In the genomic region with DNA sequence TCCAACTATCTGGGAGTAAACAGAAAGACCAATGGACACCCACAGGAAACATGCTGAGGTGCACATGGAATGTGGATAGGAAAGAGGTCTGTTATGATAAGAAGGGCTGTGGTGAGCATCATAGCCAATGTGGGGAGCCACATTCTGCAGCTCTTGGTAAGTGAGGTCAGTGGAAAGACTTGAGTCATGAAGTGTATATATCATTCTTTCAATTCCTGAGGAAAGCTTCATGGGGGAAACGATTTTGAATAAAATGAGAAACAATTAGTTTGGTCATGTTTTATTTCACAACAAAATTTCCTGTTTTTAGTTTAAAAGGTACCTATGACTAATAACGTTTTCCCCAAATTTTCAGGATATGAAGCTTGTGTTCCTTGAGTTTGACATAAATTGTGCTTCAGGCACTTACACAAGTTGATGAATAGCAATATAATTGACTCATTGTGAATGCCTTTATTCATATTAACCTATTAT, we compare ENCODE assay signal across 13 cellular contexts. TPM values are rescaled to one million over a fixed set of nuclear protein-coding genes. Genes with fewer than 3 reads are reported as not detected.
A peak's percentile ranks its signal among the peaks of the same experiment; 100 is the strongest.
DNase-seq lines count a peak whose midpoint lies in the region; ATAC-seq and TF ChIP-seq lines count a peak whose summit lies in the region.
"Had no signal": no experiment of that assay in that cellular context is flagged by ENCODE, and none has a peak within 500 bp of the region (broad histone marks: within the 10 kb centered on the region; RNA-seq: fewer than 3 reads in every experiment).

No MANE protein-coding gene starts in this region.

- DNase-seq in CD1c-positive myeloid dendritic cell (ENCODE audit: extremely low spot score) (peak; percentile 62), IMR-90 (peak; percentile 99), hepatic stellate cell (ENCODE audit: low spot score) (peak; percentile 68), occipital lobe (lab: John Stamatoyannopoulos, UW) (no peak), psoas muscle (no peak), prostate gland (ENCODE audit: low spot score) (no peak), activated T-cell treated with anti-CD3 and anti-CD28 coated beads for 4 hours (no peak)
- DNase-seq: GF-D8, left lung, PC-9, stomach had no signal

- TF ChIP-seq CTCF in IMR-90 (conservative IDR thresholded peaks at IDR 0.05; ENCODE audit: low read depth, low read length) (peak; percentile 27; the same call in 1 of the 2 replicates), psoas muscle (IDR thresholded peaks at IDR 0.05) (no peak), prostate gland (IDR thresholded peaks at IDR 0.05) (no peak)

- H2AK9ac ChIP-seq in IMR-90 (replicated peaks; ENCODE audit: low read depth, low read length, poor library complexity) = no peak overlapping the region

- H2BK15ac ChIP-seq in IMR-90 (ENCODE audit: low read depth, low read length) = no peak overlapping the region

- no peak overlapping the region for H3K4ac ChIP-seq in IMR-90 (ENCODE audit: low read depth, low read length)

- H3K9me3 ChIP-seq in IMR-90 (ENCODE audit: control insufficient read depth, insufficient read depth, low read length) (no peaks in the 10 kb centered on the region), psoas muscle (no peaks in the 10 kb centered on the region), prostate gland (no peaks in the 10 kb centered on the region)
- H3K9me3 ChIP-seq: left lung, stomach had no signal

- H2AFZ ChIP-seq in IMR-90 (replicated peaks; ENCODE audit: low read length, poor library complexity) = no peak overlapping the region
- H2AFZ ChIP-seq: PC-9 had no signal

- no peak; the same call in 1 of the 2 replicates for TF ChIP-seq RAD21 in IMR-90 (IDR thresholded peaks at IDR 0.05; ENCODE audit: low read length)

- H2AK5ac ChIP-seq in IMR-90 (ENCODE audit: low read depth, low read length) = no peak overlapping the region

- no CpG with 5 or more reads among the region's 2 CpGs for WGBS in IMR-90 (ENCODE audit: extremely low coverage in 2 of 2, insufficient read length in 1 of 2), 2 experiments
- WGBS in psoas muscle, 3 donors = 62 to 70% (median 67%) methylated on average over 2 of the region's 2 CpGs
- WGBS in prostate gland = 82% methylated on average over 2 of the region's 2 CpGs

- H3K23ac ChIP-seq in IMR-90 (ENCODE audit: low read depth, low read length) = no peak overlapping the region

- in situ Hi-C loops in IMR-90 (cut with MboI; ENCODE audit: low sequenced_read_pairs) = loop anchor here (5.0 to 25.0 kb wide), 4 partner anchors 261 to 651 kb away; partner anchors contain the start of genes CXCL3 and EPGN

- H3K36me3 ChIP-seq in IMR-90 (ENCODE audit: control insufficient read depth, insufficient read depth, low read length) = no peaks in the 10 kb centered on the region
- no peaks in the 10 kb centered on the region for H3K36me3 ChIP-seq in psoas muscle (ENCODE audit: insufficient read depth in 1 of 2, low read depth in 1 of 2)
- no peaks in the 10 kb centered on the region for H3K36me3 ChIP-seq in prostate gland
- H3K36me3 ChIP-seq: left lung, stomach had no signal

- H3K9ac ChIP-seq in IMR-90 (ENCODE audit: low read depth, low read length) = no peak overlapping the region

- H3K9me1 ChIP-seq in IMR-90 (ENCODE audit: insufficient read depth, low read length) = peaks cover 4% of the 10 kb centered on the region; the same call in 1 of the 2 replicates

- no peak overlapping the region for H3K27ac ChIP-seq in IMR-90 (ENCODE audit: insufficient read depth, low read length)
- H3K27ac ChIP-seq in psoas muscle = no peak overlapping the region
- no peak overlapping the region for H3K27ac ChIP-seq in prostate gland
- H3K27ac ChIP-seq: left lung, PC-9, skin epidermis, stomach had no signal

- no peaks in the 10 kb centered on the region for H4K20me1 ChIP-seq in IMR-90 (ENCODE audit: insufficient read depth, low read length)

- peaks cover 6% of the 10 kb centered on the region for H3K4me1 ChIP-seq in IMR-90 (ENCODE audit: control insufficient read depth, insufficient read depth, low read length)
- H3K4me1 ChIP-seq in psoas muscle = no peaks in the 10 kb centered on the region
- no peaks in the 10 kb centered on the region for H3K4me1 ChIP-seq in prostate gland (replicated peaks)

- POLR2A ChIA-PET in IMR-90 (lab: Charles Lee; ENCODE audit: unreplicated experiment) = no interaction called here

- H3K14ac ChIP-seq in IMR-90 (replicated peaks; ENCODE audit: low read depth, low read length) = no peak overlapping the region

- no peaks in the 10 kb centered on the region for H3K4me1 Mint-ChIP-seq in activated T-helper 17 cell treated with anti-CD3 and anti-CD28 coated beads, Interleukin-2, amount 50 U/mL, for 72 hours

- H3K56ac ChIP-seq in IMR-90 (ENCODE audit: extremely low read depth, insufficient read depth, low read length) = no peak overlapping the region

- peak; percentile 95 for ATAC-seq in IMR-90 (ENCODE audit: low read depth)
- ATAC-seq in activated T-helper 17 cell treated with anti-CD3 and anti-CD28 coated beads, Interleukin-2, amount 50 U/mL, for 72 hours (replicated peaks) = peak; percentile 59
- ATAC-seq in psoas muscle = no peak
- ATAC-seq: left lung had no signal

- no peak overlapping the region for H4K91ac ChIP-seq in IMR-90 (ENCODE audit: insufficient read depth, low read depth, low read length)

- no peak overlapping the region for H3K4me3 Mint-ChIP-seq in activated T-helper 17 cell treated with anti-CD3 and anti-CD28 coated beads, Interleukin-2, amount 50 U/mL, for 72 hours

- H3K27me3 ChIP-seq in IMR-90 (ENCODE audit: control insufficient read depth, insufficient read depth, low read length) = no peaks in the 10 kb centered on the region
- no peaks in the 10 kb centered on the region for H3K27me3 ChIP-seq in psoas muscle (ENCODE audit: insufficient read depth in 3 of 3, low read length in 2 of 3)
- no peaks in the 10 kb centered on the region for H3K27me3 ChIP-seq in prostate gland (replicated peaks; ENCODE audit: insufficient read depth)
- H3K27me3 ChIP-seq: left lung, stomach had no signal

- no peaks in the 10 kb centered on the region for H3K79me1 ChIP-seq in IMR-90 (ENCODE audit: low read depth in 1 of 2, low read length in 2 of 2)

- H3K9me3 Mint-ChIP-seq in activated T-helper 17 cell treated with anti-CD3 and anti-CD28 coated beads, Interleukin-2, amount 50 U/mL, for 72 hours = no peaks in the 10 kb centered on the region

- intact Hi-C loops in IMR-90 (cut with micrococcal nuclease) = loop anchor here (1.0 to 5.0 kb wide), 6 partner anchors 68 to 651 kb away; partner anchors contain the start of genes ANKRD17 and CXCL3
- intact Hi-C loops in psoas muscle (cut with DNase I) = loop anchor here (5.0 kb wide), 3 partner anchors 201 to 471 kb away; no protein-coding TSS in a partner anchor
- intact Hi-C loops in prostate gland (cut with DNase I) = loop anchor here (5.0 to 10.0 kb wide), 3 partner anchors 203 to 471 kb away; partner anchors contain the start of gene CXCL1

- dilution Hi-C loops in IMR-90 (cut with HindIII; ENCODE audit: low sequenced_read_pairs, unreplicated experiment) = no loop called here

- no peak overlapping the region for H3K18ac ChIP-seq in IMR-90 (ENCODE audit: low read depth, low read length)

- no peak overlapping the region for H4K5ac ChIP-seq in IMR-90 (ENCODE audit: low read depth, low read length)

- no peaks in the 10 kb centered on the region for H3K36me3 Mint-ChIP-seq in activated T-helper 17 cell treated with anti-CD3 and anti-CD28 coated beads, Interleukin-2, amount 50 U/mL, for 72 hours (ENCODE audit: low read depth)

- TF ChIP-seq POLR2A in IMR-90 (IDR thresholded peaks at IDR 0.05; ENCODE audit: low read depth, low read length) (no peak), prostate gland (IDR thresholded peaks at IDR 0.05) (no peak)

- no TSS peak for BruUV-seq in IMR-90 (replicated peaks; lab: Mats Ljungman, UMichigan)

- no peak overlapping the region for H2BK20ac ChIP-seq in IMR-90 (ENCODE audit: low read depth, low read length)

- no peak overlapping the region for H3K4me2 ChIP-seq in IMR-90 (ENCODE audit: low read depth, low read length)
- H3K4me2 ChIP-seq: PC-9 had no signal

- H3K27ac Mint-ChIP-seq in activated T-helper 17 cell treated with anti-CD3 and anti-CD28 coated beads, Interleukin-2, amount 50 U/mL, for 72 hours = no peak overlapping the region

- H2BK5ac ChIP-seq in IMR-90 (ENCODE audit: low read depth, low read length, poor library complexity, severe bottlenecking) = peak overlapping the region; percentile 77

- no peaks in the 10 kb centered on the region for H3K27me3 Mint-ChIP-seq in activated T-helper 17 cell treated with anti-CD3 and anti-CD28 coated beads, Interleukin-2, amount 50 U/mL, for 72 hours

- H3K4me3 ChIP-seq in IMR-90 (ENCODE audit: insufficient read depth, low read depth, low read length) (no peak overlapping the region), psoas muscle (no peak overlapping the region), prostate gland (no peak overlapping the region)
- H3K4me3 ChIP-seq: left lung, PC-9, skin epidermis, stomach had no signal

- H2BK120ac ChIP-seq in IMR-90 (ENCODE audit: low read depth, low read length) = no peak overlapping the region

- H4K8ac ChIP-seq in IMR-90 (ENCODE audit: low read depth in 2 of 2, low read length in 2 of 2) = no peak overlapping the region

- CTCF ChIA-PET in IMR-90 (lab: Yijun Ruan, JAX) = interaction anchor here (0.6 to 3.2 kb wide), 9 partner anchors 14 to 476 kb away, joined by 3 to 12 read pairs (median 4); no protein-coding TSS in a partner anchor

TF ChIP-seq in IMR-90, 13 proteins besides CTCF, POLR2A, EP300 and RAD21 (continues in another document):
- TF ChIP-seq, protein P1, sequence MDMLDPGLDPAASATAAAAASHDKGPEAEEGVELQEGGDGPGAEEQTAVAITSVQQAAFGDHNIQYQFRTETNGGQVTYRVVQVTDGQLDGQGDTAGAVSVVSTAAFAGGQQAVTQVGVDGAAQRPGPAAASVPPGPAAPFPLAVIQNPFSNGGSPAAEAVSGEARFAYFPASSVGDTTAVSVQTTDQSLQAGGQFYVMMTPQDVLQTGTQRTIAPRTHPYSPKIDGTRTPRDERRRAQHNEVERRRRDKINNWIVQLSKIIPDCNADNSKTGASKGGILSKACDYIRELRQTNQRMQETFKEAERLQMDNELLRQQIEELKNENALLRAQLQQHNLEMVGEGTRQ (IDR thresholded peaks at IDR 0.05; ENCODE audit: low read depth, low read length) = no peak

RNA-seq across cellular contexts. Expression of gene RASSF6, which starts 41.4 kb away (rescaled TPM):
- total RNA-seq in IMR-90 (2012; rRNA removed) (not detected in 2 replicates), occipital lobe (0.31 TPM), psoas muscle (not detected), prostate gland (10 to 100 TPM in 1 of 2 donors, 1 to 10 TPM in 1; 6.2 to 17.5 TPM)
- polyA plus RNA-seq in IMR-90 (2012; rRNA removed) (not detected in 2 replicates), psoas muscle (under 1 TPM in 1 of 3 donors, not detected in 2; 0.01 TPM)
- under 0.01 TPM in 1 of 2 replicates, not detected in the other for polyA plus RNA-seq in IMR-90 (2012; cell fraction: cytosol; rRNA removed)
- polyA plus RNA-seq in IMR-90 (2012; cell fraction: nucleus; rRNA removed; ENCODE audit: low replicate concordance) = not detected in 2 replicates
- total RNA-seq in activated T-helper 17 cell treated with anti-CD3 and anti-CD28 coated beads, Interleukin-2, amount 50 U/mL, for 72 hours = under 1 TPM in 1 of 2 donors, not detected in 1; 0.09 TPM

Comparison
In these comparisons a context has a peak if more than half of its experiments do, and no peak if none do; other contexts are left out.
1. DNase-seq: peak in CD1c-positive myeloid dendritic cell (single experiment), IMR-90 (single experiment) and hepatic stellate cell (single experiment); none in occipital lobe (single experiment), psoas muscle (0 of 2), prostate gland (single experiment) and activated T-cell treated with anti-CD3 and anti-CD28 coated beads for 4 hours (single experiment).
2. ATAC-seq: peak in IMR-90 (single experiment) and activated T-helper 17 cell treated with anti-CD3 and anti-CD28 coated beads, Interleukin-2, amount 50 U/mL, for 72 hours (single experiment); none in psoas muscle (0 of 4).